1 cellular context compared by ENCODE assay signal in genomic region chr6:42043787-42044475, GRCh38.
A peak's percentile ranks its signal among the peaks of the same experiment; 100 is the strongest.
TF ChIP-seq lines count a peak whose summit lies in the region.

No MANE protein-coding gene starts in this region.

TF ChIP-seq in HepG2, 621 proteins besides CTCF, POLR2A, EP300 and RAD21 (continued from another document and continues in another):
- TF ChIP-seq, protein P1, sequence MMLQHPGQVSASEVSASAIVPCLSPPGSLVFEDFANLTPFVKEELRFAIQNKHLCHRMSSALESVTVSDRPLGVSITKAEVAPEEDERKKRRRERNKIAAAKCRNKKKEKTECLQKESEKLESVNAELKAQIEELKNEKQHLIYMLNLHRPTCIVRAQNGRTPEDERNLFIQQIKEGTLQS (CRISPR knock-in tag; IDR thresholded peaks at IDR 0.05) = 0 out of 2 replicates have a peak, but pooled peaks have one; percentile 8
- TF ChIP-seq, protein P2, sequence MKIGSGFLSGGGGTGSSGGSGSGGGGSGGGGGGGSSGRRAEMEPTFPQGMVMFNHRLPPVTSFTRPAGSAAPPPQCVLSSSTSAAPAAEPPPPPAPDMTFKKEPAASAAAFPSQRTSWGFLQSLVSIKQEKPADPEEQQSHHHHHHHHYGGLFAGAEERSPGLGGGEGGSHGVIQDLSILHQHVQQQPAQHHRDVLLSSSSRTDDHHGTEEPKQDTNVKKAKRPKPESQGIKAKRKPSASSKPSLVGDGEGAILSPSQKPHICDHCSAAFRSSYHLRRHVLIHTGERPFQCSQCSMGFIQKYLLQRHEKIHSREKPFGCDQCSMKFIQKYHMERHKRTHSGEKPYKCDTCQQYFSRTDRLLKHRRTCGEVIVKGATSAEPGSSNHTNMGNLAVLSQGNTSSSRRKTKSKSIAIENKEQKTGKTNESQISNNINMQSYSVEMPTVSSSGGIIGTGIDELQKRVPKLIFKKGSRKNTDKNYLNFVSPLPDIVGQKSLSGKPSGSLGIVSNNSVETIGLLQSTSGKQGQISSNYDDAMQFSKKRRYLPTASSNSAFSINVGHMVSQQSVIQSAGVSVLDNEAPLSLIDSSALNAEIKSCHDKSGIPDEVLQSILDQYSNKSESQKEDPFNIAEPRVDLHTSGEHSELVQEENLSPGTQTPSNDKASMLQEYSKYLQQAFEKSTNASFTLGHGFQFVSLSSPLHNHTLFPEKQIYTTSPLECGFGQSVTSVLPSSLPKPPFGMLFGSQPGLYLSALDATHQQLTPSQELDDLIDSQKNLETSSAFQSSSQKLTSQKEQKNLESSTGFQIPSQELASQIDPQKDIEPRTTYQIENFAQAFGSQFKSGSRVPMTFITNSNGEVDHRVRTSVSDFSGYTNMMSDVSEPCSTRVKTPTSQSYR (CRISPR knock-in tag; IDR thresholded peaks at IDR 0.05; ENCODE audit: borderline replicate concordance) = no peak
- TF ChIP-seq ZNF138 (CRISPR knock-in tag; IDR thresholded peaks at IDR 0.05; ENCODE audit: low read depth) = no peak
- no peak for TF ChIP-seq AHR (CRISPR knock-in tag; IDR thresholded peaks at IDR 0.05)
- TF ChIP-seq SMYD3 (CRISPR knock-in tag; IDR thresholded peaks at IDR 0.05) = no peak
- TF ChIP-seq KLF6 (CRISPR knock-in tag; IDR thresholded peaks at IDR 0.05) = peak; percentile 32; the same call in 1 of the 2 replicates
- no peak for TF ChIP-seq SP2 (CRISPR knock-in tag; IDR thresholded peaks at IDR 0.05)
- no peak for TF ChIP-seq PREB (CRISPR knock-in tag; IDR thresholded peaks at IDR 0.05)
- TF ChIP-seq, protein P3, sequence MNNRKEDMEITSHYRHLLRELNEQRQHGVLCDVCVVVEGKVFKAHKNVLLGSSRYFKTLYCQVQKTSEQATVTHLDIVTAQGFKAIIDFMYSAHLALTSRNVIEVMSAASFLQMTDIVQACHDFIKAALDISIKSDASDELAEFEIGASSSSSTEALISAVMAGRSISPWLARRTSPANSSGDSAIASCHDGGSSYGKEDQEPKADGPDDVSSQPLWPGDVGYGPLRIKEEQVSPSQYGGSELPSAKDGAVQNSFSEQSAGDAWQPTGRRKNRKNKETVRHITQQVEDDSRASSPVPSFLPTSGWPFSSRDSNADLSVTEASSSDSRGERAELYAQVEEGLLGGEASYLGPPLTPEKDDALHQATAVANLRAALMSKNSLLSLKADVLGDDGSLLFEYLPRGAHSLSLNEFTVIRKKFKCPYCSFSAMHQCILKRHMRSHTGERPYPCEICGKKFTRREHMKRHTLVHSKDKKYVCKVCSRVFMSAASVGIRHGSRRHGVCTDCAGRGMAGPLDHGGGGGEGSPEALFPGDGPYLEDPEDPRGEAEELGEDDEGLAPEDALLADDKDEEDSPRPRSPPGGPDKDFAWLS (CRISPR knock-in tag; IDR thresholded peaks at IDR 0.05; ENCODE audit: borderline replicate concordance) = no peak; the same call in 1 of the 2 replicates
- no peak for TF ChIP-seq POLR2G (IDR thresholded peaks at IDR 0.05; ENCODE audit: low read depth, low read length)
- TF ChIP-seq ZNF256 (CRISPR knock-in tag; conservative IDR thresholded peaks at IDR 0.05) = no peak
- 0 out of 2 replicates have a peak, but pooled peaks have one; percentile 53 for TF ChIP-seq BORCS8-MEF2B (CRISPR knock-in tag; IDR thresholded peaks at IDR 0.05)
- TF ChIP-seq GATA4 (IDR thresholded peaks at IDR 0.05; ENCODE audit: borderline replicate concordance, low read depth) = no peak
- no peak for TF ChIP-seq IRX3 (CRISPR knock-in tag; IDR thresholded peaks at IDR 0.05; ENCODE audit: borderline replicate concordance, low read depth)
- TF ChIP-seq ZNF34 (CRISPR knock-in tag; IDR thresholded peaks at IDR 0.05; ENCODE audit: borderline replicate concordance) = peak; percentile 58; the same call in 1 of the 2 replicates
- TF ChIP-seq, protein P4, sequence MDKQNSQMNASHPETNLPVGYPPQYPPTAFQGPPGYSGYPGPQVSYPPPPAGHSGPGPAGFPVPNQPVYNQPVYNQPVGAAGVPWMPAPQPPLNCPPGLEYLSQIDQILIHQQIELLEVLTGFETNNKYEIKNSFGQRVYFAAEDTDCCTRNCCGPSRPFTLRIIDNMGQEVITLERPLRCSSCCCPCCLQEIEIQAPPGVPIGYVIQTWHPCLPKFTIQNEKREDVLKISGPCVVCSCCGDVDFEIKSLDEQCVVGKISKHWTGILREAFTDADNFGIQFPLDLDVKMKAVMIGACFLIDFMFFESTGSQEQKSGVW (CRISPR knock-in tag; IDR thresholded peaks at IDR 0.05; ENCODE audit: borderline replicate concordance) = no peak
- peak; percentile 65; the same call in 1 of the 2 replicates for TF ChIP-seq ZNF331 (CRISPR knock-in tag; IDR thresholded peaks at IDR 0.05)
- TF ChIP-seq ZNF672 (CRISPR knock-in tag; IDR thresholded peaks at IDR 0.05) = no peak
- 0 out of 2 replicates have a peak, but pooled peaks have one; percentile 14 for TF ChIP-seq ZNF788 (CRISPR knock-in tag; IDR thresholded peaks at IDR 0.05; ENCODE audit: borderline replicate concordance)
- no peak for TF ChIP-seq NFAT5 (CRISPR knock-in tag; IDR thresholded peaks at IDR 0.05)
- TF ChIP-seq ZNF569 (CRISPR knock-in tag; IDR thresholded peaks at IDR 0.05; ENCODE audit: borderline replicate concordance) = no peak
- TF ChIP-seq ZNF274 (CRISPR knock-in tag; IDR thresholded peaks at IDR 0.05) = peak; percentile 77; the same call in 1 of the 2 replicates
- TF ChIP-seq ELF1 (CRISPR knock-in tag; IDR thresholded peaks at IDR 0.05) = peak; percentile 25; the same call in 1 of the 2 replicates
- TF ChIP-seq, protein P5, sequence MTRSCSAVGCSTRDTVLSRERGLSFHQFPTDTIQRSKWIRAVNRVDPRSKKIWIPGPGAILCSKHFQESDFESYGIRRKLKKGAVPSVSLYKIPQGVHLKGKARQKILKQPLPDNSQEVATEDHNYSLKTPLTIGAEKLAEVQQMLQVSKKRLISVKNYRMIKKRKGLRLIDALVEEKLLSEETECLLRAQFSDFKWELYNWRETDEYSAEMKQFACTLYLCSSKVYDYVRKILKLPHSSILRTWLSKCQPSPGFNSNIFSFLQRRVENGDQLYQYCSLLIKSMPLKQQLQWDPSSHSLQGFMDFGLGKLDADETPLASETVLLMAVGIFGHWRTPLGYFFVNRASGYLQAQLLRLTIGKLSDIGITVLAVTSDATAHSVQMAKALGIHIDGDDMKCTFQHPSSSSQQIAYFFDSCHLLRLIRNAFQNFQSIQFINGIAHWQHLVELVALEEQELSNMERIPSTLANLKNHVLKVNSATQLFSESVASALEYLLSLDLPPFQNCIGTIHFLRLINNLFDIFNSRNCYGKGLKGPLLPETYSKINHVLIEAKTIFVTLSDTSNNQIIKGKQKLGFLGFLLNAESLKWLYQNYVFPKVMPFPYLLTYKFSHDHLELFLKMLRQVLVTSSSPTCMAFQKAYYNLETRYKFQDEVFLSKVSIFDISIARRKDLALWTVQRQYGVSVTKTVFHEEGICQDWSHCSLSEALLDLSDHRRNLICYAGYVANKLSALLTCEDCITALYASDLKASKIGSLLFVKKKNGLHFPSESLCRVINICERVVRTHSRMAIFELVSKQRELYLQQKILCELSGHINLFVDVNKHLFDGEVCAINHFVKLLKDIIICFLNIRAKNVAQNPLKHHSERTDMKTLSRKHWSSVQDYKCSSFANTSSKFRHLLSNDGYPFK (CRISPR knock-in tag; IDR thresholded peaks at IDR 0.05; ENCODE audit: borderline replicate concordance) = peak; percentile 75; the same call in 1 of the 2 replicates
- TF ChIP-seq ZNF510 (CRISPR knock-in tag; IDR thresholded peaks at IDR 0.05; ENCODE audit: low read depth) = no peak
- no peak for TF ChIP-seq ZNF343 (CRISPR knock-in tag; IDR thresholded peaks at IDR 0.05)
- peak; percentile 78; the same call in 1 of the 2 replicates for TF ChIP-seq ZNF136 (CRISPR knock-in tag; IDR thresholded peaks at IDR 0.05; ENCODE audit: low read depth)
- peak; percentile 54; the same call in 1 of the 3 replicates for TF ChIP-seq MXI1 (IDR thresholded peaks at IDR 0.05; ENCODE audit: borderline replicate concordance, low read depth, low read length)
- TF ChIP-seq, protein P6, sequence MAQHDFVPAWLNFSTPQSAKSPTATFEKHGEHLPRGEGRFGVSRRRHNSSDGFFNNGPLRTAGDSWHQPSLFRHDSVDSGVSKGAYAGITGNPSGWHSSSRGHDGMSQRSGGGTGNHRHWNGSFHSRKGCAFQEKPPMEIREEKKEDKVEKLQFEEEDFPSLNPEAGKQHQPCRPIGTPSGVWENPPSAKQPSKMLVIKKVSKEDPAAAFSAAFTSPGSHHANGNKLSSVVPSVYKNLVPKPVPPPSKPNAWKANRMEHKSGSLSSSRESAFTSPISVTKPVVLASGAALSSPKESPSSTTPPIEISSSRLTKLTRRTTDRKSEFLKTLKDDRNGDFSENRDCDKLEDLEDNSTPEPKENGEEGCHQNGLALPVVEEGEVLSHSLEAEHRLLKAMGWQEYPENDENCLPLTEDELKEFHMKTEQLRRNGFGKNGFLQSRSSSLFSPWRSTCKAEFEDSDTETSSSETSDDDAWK (CRISPR knock-in tag; IDR thresholded peaks at IDR 0.05) = no peak
- TF ChIP-seq ZKSCAN5 (CRISPR knock-in tag; IDR thresholded peaks at IDR 0.05) = no peak
- TF ChIP-seq KDM3A (CRISPR knock-in tag; IDR thresholded peaks at IDR 0.05; ENCODE audit: low read depth) = 0 out of 2 replicates have a peak, but pooled peaks have one; percentile 30
- TF ChIP-seq AFF4 (CRISPR knock-in tag; IDR thresholded peaks at IDR 0.05) = no peak
- 0 out of 2 replicates have a peak, but pooled peaks have one; percentile 67 for TF ChIP-seq TSC22D2 (CRISPR knock-in tag; IDR thresholded peaks at IDR 0.05; ENCODE audit: borderline replicate concordance)
- no peak for TF ChIP-seq ZNF564 (CRISPR knock-in tag; IDR thresholded peaks at IDR 0.05)
- no peak for TF ChIP-seq ZNF496 (CRISPR knock-in tag; IDR thresholded peaks at IDR 0.05; ENCODE audit: insufficient replicate concordance)
- TF ChIP-seq ZNF724P (CRISPR knock-in tag; IDR thresholded peaks at IDR 0.05; ENCODE audit: borderline replicate concordance) = 0 out of 2 replicates have a peak, but pooled peaks have one; percentile 56
- TF ChIP-seq ZFP36L1 (CRISPR knock-in tag; IDR thresholded peaks at IDR 0.05) = peak; percentile 93
- no peak for TF ChIP-seq KAT7 (CRISPR knock-in tag; IDR thresholded peaks at IDR 0.05; ENCODE audit: borderline replicate concordance)
- no peak for TF ChIP-seq CHD4 (IDR thresholded peaks at IDR 0.05; ENCODE audit: borderline replicate concordance, low read length)
- no peak for TF ChIP-seq ZNF251 (CRISPR knock-in tag; IDR thresholded peaks at IDR 0.05)
- peak; percentile 52; the same call in 1 of the 2 replicates for TF ChIP-seq MXD4 (CRISPR knock-in tag; IDR thresholded peaks at IDR 0.05)
- TF ChIP-seq HOXD1 (CRISPR knock-in tag; IDR thresholded peaks at IDR 0.05) = no peak
